Comparison of ENCODE assay signal across 16 cellular contexts in the genomic region with DNA sequence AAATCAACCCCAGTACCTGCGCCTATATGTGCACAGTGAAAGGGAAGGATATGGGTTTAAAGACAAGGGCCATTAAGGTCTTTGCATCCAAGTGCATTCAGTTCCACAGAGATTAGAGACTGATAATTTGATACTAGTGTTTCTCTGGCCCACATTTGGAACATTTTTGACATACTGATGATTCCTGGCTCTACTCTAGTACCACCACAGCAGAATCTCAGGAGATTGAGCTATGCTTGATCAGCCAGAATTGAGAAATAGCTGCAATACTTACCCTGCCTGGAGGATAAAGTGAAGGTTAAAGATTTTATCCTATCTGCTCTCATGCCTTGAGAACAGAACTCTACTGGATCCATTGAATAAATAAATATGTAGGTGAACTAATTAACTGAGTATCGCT.
DNase-seq lines count a peak whose midpoint lies in the region; ATAC-seq and TF ChIP-seq lines count a peak whose summit lies in the region.
"Had no signal": no experiment of that assay in that cellular context is flagged by ENCODE, and none has a peak within 500 bp of the region (broad histone marks: within the 10 kb centered on the region; RNA-seq: fewer than 3 reads in every experiment).

No MANE protein-coding gene starts in this region.

- H3K27ac ChIP-seq in body of pancreas (no peak overlapping the region), aorta (ENCODE audit: low read depth in 1 of 2, low read length in 2 of 2) (no peak overlapping the region)
- H3K27ac ChIP-seq: C4-2B, KMS-11 had no signal

- WGBS in body of pancreas, 2 donors: 88 to 93% methylated on average over 2 of the region's 2 CpGs
- 94 to 95% methylated on average over 2 of the region's 2 CpGs for WGBS in aorta, 2 donors

- H3K27me3 ChIP-seq in body of pancreas (no peaks in the 10 kb centered on the region), aorta (ENCODE audit: control insufficient read depth in 1 of 2, insufficient read depth in 2 of 2, low read length in 1 of 2) (no peaks in the 10 kb centered on the region)
- H3K27me3 ChIP-seq: BE2C had no signal

- intact Hi-C loops in body of pancreas (cut with DNase I): no loop called here
- intact Hi-C loops in aorta (cut with DNase I): no loop called here

- H3K9me3 ChIP-seq in body of pancreas (no peaks in the 10 kb centered on the region), aorta (ENCODE audit: control insufficient read depth, low read length) (no peaks in the 10 kb centered on the region)
- H3K9me3 ChIP-seq: BE2C had no signal

- no peak for TF ChIP-seq CTCF in fibroblast of pulmonary artery (IDR thresholded peaks at IDR 0.05; ENCODE audit: low read length, missing control alignments)
- no peak for TF ChIP-seq CTCF in body of pancreas (IDR thresholded peaks at IDR 0.05)

- peak; percentile 7 for DNase-seq in EH (ENCODE audit: low read depth)
- DNase-seq in amniotic epithelial cell (ENCODE audit: low read depth): peak; percentile 42
- peak; percentile 17 for DNase-seq in fibroblast of pulmonary artery (ENCODE audit: low read depth)
- DNase-seq in HT-29 (ENCODE audit: low spot score): no peak
- no peak for DNase-seq in body of pancreas
- no peak for DNase-seq in aorta
- DNase-seq: ACHN; BE2C; CD4-positive, alpha-beta memory T cell; DMS79; GDM1 had no signal

- ATAC-seq in GM18868 (IDR thresholded peaks at IDR 0.05; ENCODE audit: unreplicated experiment) (no peak), body of pancreas (no peak), aorta (ENCODE audit: low FRiP score) (no peak)
- ATAC-seq: HCT116, HepG2 had no signal

- H3K4me1 ChIP-seq in body of pancreas: no peaks in the 10 kb centered on the region
- no peaks in the 10 kb centered on the region for H3K4me1 ChIP-seq in aorta (ENCODE audit: control insufficient read depth in 1 of 2, insufficient read depth in 2 of 2, low read length in 2 of 2)
- H3K4me1 ChIP-seq: BE2C had no signal

- no peaks in the 10 kb centered on the region for H3K36me3 ChIP-seq in body of pancreas (replicated peaks in 1 of 2; ENCODE audit: insufficient read depth in 1 of 2, low read depth in 2 of 2)
- no peaks in the 10 kb centered on the region for H3K36me3 ChIP-seq in aorta (ENCODE audit: control insufficient read depth in 1 of 2, insufficient read depth in 2 of 2, low read length in 1 of 2)
- H3K36me3 ChIP-seq: BE2C had no signal

- no peak overlapping the region for H3K4me3 ChIP-seq in fibroblast of pulmonary artery (replicated peaks; ENCODE audit: low read depth, low read length)
- H3K4me3 ChIP-seq in body of pancreas: no peak overlapping the region
- H3K4me3 ChIP-seq in aorta (ENCODE audit: low read length in 2 of 2): no peak overlapping the region

- TF ChIP-seq POLR2A in body of pancreas (IDR thresholded peaks at IDR 0.05): no peak

Comparison
In these comparisons a context has a peak if more than half of its experiments do, and no peak if none do; other contexts are left out.
1. DNase-seq: peak in EH (single experiment), amniotic epithelial cell (single experiment) and fibroblast of pulmonary artery (single experiment); none in HT-29 (single experiment), body of pancreas (0 of 4) and aorta (0 of 2).